Comparison of ENCODE assay signal across 16 cellular contexts in the genomic region with DNA sequence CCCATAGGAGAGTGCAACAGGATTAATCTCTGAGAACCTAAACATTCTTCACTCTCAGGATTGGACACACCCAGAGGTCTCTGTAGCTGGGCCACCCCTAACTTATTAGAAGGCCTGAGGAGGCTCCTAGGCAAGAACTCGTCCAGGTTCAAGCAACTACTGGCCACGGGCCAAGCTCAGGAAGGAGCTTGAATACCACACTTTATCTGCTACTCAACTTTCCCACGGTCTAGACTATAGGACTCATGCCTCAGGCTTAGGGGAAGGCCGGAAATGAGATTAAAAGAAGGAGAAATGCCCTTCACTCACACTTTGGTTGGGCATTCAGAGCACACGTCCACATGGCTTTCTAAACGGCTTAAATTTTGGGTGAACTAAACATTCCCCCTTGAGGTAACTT.
"Had no signal": no experiment of that assay in that cellular context is flagged by ENCODE, and none has a peak within 500 bp of the region (broad histone marks: within the 10 kb centered on the region; RNA-seq: fewer than 3 reads in every experiment).

No MANE protein-coding gene starts in this region.

- H3K4me1 ChIP-seq: stomach, upper lobe of left lung had no signal

- H3K27me3 Mint-ChIP-seq: activated B cell treated with CpG ODN at 0.5 μM for 24 hours had no signal

- H3K27me3 ChIP-seq: stomach, testis, upper lobe of left lung had no signal

- H3K36me3 ChIP-seq: stomach, upper lobe of left lung had no signal

- H3K4me1 Mint-ChIP-seq: activated B cell treated with CpG ODN at 0.5 μM for 24 hours, immature natural killer cell had no signal

- H3K4me3 Mint-ChIP-seq: activated B cell treated with CpG ODN at 0.5 μM for 24 hours; activated CD8-positive, alpha-beta T cell treated with anti-CD3 and anti-CD28 coated beads, Interleukin-2, amount 10 ng/mL, durations not matched to agents 7 days and 5 days; immature natural killer cell; neural crest cell had no signal

- H3K27ac Mint-ChIP-seq: activated B cell treated with CpG ODN at 0.5 μM for 24 hours; activated CD8-positive, alpha-beta T cell treated with anti-CD3 and anti-CD28 coated beads, Interleukin-2, amount 10 ng/mL, durations not matched to agents 7 days and 5 days; immature natural killer cell had no signal

- ATAC-seq: activated CD8-positive, alpha-beta T cell treated with anti-CD3 and anti-CD28 coated beads, Interleukin-2, amount 10 ng/mL, durations not matched to agents 7 days and 5 days; esophagus mucosa; left colon had no signal

- H3K36me3 Mint-ChIP-seq: immature natural killer cell had no signal

- DNase-seq: activated B cell treated with CpG ODN at 0.5 μM for 24 hours; activated CD4-positive, alpha-beta T cell treated with anti-CD3 and anti-CD28 coated beads for 48 hours; activated CD8-positive, alpha-beta memory T cell treated with anti-CD3 and anti-CD28 coated beads, Interleukin-2, amount 50 U/mL, for 4 hours; activated CD8-positive, alpha-beta T cell treated with anti-CD3 and anti-CD28 coated beads, Interleukin-2, amount 10 ng/mL, durations not matched to agents 7 days and 5 days; activated T-cell treated with anti-CD3 and anti-CD28 coated beads, Interleukin-2, amount 50 U/mL, for 48 hours; anterior cingulate cortex; head of caudate nucleus; immature natural killer cell; left colon; stimulated activated CD4-positive, alpha-beta T cell treated with anti-CD3 and anti-CD28 coated beads, Interleukin-1b, Interleukin-23, amount 100 ng/mL, for 48 hours; stomach; testis; upper lobe of left lung had no signal

- H3K4me3 ChIP-seq: lung, stomach, testis, upper lobe of left lung had no signal

- H3K27ac ChIP-seq: stomach, testis, upper lobe of left lung had no signal

- H3K9me3 ChIP-seq: stomach, testis, upper lobe of left lung had no signal
